8 cellular contexts compared by ENCODE assay signal in genomic region chr5:151740336-151740942, GRCh38. TPM values are rescaled to one million over a fixed set of nuclear protein-coding genes. Genes with fewer than 3 reads are reported as not detected.
A peak's percentile ranks its signal among the peaks of the same experiment; 100 is the strongest.
DNase-seq lines count a peak whose midpoint lies in the region; ATAC-seq and TF ChIP-seq lines count a peak whose summit lies in the region.

No MANE protein-coding gene starts in this region.

- peaks cover 0 to 27% (median 12%) of the 10 kb centered on the region in 4 donors for H3K36me3 ChIP-seq in upper lobe of left lung

- H3K27me3 Mint-ChIP-seq in neural crest cell (ENCODE audit: low read depth): no peaks in the 10 kb centered on the region

- DNase-seq in C1 segment of cervical spinal cord (lab: John Stamatoyannopoulos, UW): peak in 12 of 14 donors; percentile 28 to 71 (median 43)
- DNase-seq in OCI-M1 (lab: John Stamatoyannopoulos, UW): peak; percentile 76
- peak; percentile 17 for DNase-seq in activated T-helper 9 cell treated with anti-CD3 and anti-CD28 coated beads, Interleukin-2, amount 50 U/mL, for 16 hours (ENCODE audit: low read depth)
- peak; percentile 91 for DNase-seq in fibroblast of the conjunctiva (ENCODE audit: low read depth)
- peak; percentile 54 for DNase-seq in neural crest cell (ENCODE audit: low read depth, low spot score)
- DNase-seq in upper lobe of left lung: peak in 1 of 2 donors; percentile 31

- TF ChIP-seq POLR2A in upper lobe of left lung (IDR thresholded peaks at IDR 0.05): no peak

- WGBS in upper lobe of left lung, 2 donors: 24 to 25% methylated on average over 11 of the region's 11 CpGs

- no peak overlapping the region for H3K4me3 Mint-ChIP-seq in neural crest cell

- TF ChIP-seq CTCF in neural crest cell (conservative IDR thresholded peaks at IDR 0.05) (peak; percentile 96), upper lobe of left lung (IDR thresholded peaks at IDR 0.05) (peak; percentile 71 to 88 (median 78))

- H3K4me3 ChIP-seq in upper lobe of left lung: no peak overlapping the region

- H3K36me3 Mint-ChIP-seq in neural crest cell (ENCODE audit: low read depth): no peaks in the 10 kb centered on the region

- no peaks in the 10 kb centered on the region for H3K9me3 Mint-ChIP-seq in neural crest cell

- peak; percentile 65 for ATAC-seq in GM18909 (IDR thresholded peaks at IDR 0.05; ENCODE audit: poor library complexity, unreplicated experiment)
- peak; percentile 72 for ATAC-seq in HG03139 (IDR thresholded peaks at IDR 0.05; ENCODE audit: unreplicated experiment)
- ATAC-seq in upper lobe of left lung (ENCODE audit: low FRiP score in 2 of 2): peak; percentile 69 to 84

- peaks cover 5 to 21% (median 15%) of the 10 kb centered on the region in 4 donors for H3K4me1 ChIP-seq in upper lobe of left lung

- H3K4me1 Mint-ChIP-seq in neural crest cell: peaks cover 18% of the 10 kb centered on the region

- TF ChIP-seq EP300 in upper lobe of left lung (IDR thresholded peaks at IDR 0.05): no peak

- H3K27ac Mint-ChIP-seq in neural crest cell (ENCODE audit: unreplicated experiment): no peak overlapping the region

- H3K27ac ChIP-seq in upper lobe of left lung: peak overlapping the region; percentile 20 to 53 (median 42)

- H3K27me3 ChIP-seq in upper lobe of left lung: no peaks in the 10 kb centered on the region

- no peaks in the 10 kb centered on the region for H3K9me3 ChIP-seq in upper lobe of left lung

RNA-seq across cellular contexts. Expression of gene ATOX1, which starts 18.0 kb away (rescaled TPM):
- total RNA-seq in neural crest cell: 82.4 and 84.6 TPM in 2 replicates
- total RNA-seq in upper lobe of left lung: 10 to 100 TPM; 57.6 to 87.0 (median 66.9) TPM

RNA-seq across cellular contexts. Expression of gene G3BP1, which starts 31.3 kb away (rescaled TPM):
- 309 and 317 TPM in 2 replicates for total RNA-seq in neural crest cell
- 100 to 1,000 TPM in 2 of 6 donors, 10 to 100 TPM in 4; 40.9 to 169 (median 81.6) TPM for total RNA-seq in upper lobe of left lung

RNA-seq across cellular contexts. Expression of gene SPARC, which starts 53.7 kb away (rescaled TPM):
- total RNA-seq in neural crest cell (422 and 435 TPM in 2 replicates), upper lobe of left lung (1,000 to 10,000 TPM in 1 of 6 donors, 100 to 1,000 TPM in 5; 234 to 1,553 (median 581) TPM)
